8 cellular contexts compared by ENCODE assay signal in genomic region chr11:85947431-85948272, GRCh38.
DNase-seq lines count a peak whose midpoint lies in the region; ATAC-seq and TF ChIP-seq lines count a peak whose summit lies in the region.

No MANE protein-coding gene starts in this region.

- H3K79me2 ChIP-seq in PC-3 (ENCODE audit: low read length) (no peaks in the 10 kb centered on the region), osteoblast (ENCODE audit: insufficient read depth, low read length) (no peaks in the 10 kb centered on the region)

- H3K4me3 ChIP-seq in PC-3 (ENCODE audit: low read length) (no peak overlapping the region), epithelial cell of proximal tubule (ENCODE audit: low read depth, low read length) (no peak overlapping the region), osteoblast (ENCODE audit: insufficient read depth, low read length) (no peak overlapping the region)

- intact Hi-C loops in PC-3 (cut with micrococcal nuclease), result loop anchor here (10.0 kb wide), 1 partner anchor 247 kb away; no protein-coding TSS in a partner anchor

- H3K9ac ChIP-seq in PC-3 (ENCODE audit: low read length), result no peak overlapping the region

- H3K4me2 ChIP-seq in PC-3 (ENCODE audit: low read length) (peak overlapping the region; percentile 5; the same call in 1 of the 2 replicates), osteoblast (ENCODE audit: insufficient read depth, low read length) (peak overlapping the region; percentile 58)

- POLR2A ChIA-PET in PC-3 (lab: Charles Lee; ENCODE audit: unreplicated experiment), result no interaction called here

- no peak for TF ChIP-seq CTCF in PC-3 (conservative IDR thresholded peaks at IDR 0.05; ENCODE audit: low read depth, low read length)
- TF ChIP-seq CTCF in epithelial cell of proximal tubule (conservative IDR thresholded peaks at IDR 0.05; ENCODE audit: low read depth, low read length), result no peak
- no peak for TF ChIP-seq CTCF in osteoblast (IDR thresholded peaks at IDR 0.05; ENCODE audit: extremely low read depth, low read depth, low read length)

- ATAC-seq in GM19463 (IDR thresholded peaks at IDR 0.05; ENCODE audit: unreplicated experiment) (peak; percentile 73), PC-3 (peak; percentile 29; the same call in 1 of the 2 replicates), GM19455 (IDR thresholded peaks at IDR 0.05; ENCODE audit: unreplicated experiment) (no peak)

- CTCF ChIA-PET in PC-3 (lab: Charles Lee), result no interaction called here

- no peak overlapping the region for H3K27ac ChIP-seq in PC-3 (ENCODE audit: low read length)
- peak overlapping the region; percentile 67 for H3K27ac ChIP-seq in osteoblast (ENCODE audit: low read depth, low read length)

- H3K4me1 ChIP-seq in PC-3 (ENCODE audit: insufficient read depth, low read length), result peaks cover 9% of the 10 kb centered on the region; the same call in 1 of the 2 replicates
- H3K4me1 ChIP-seq in osteoblast (ENCODE audit: insufficient read depth, low read length), result peaks cover 29% of the 10 kb centered on the region

- H3K9me2 ChIP-seq in PC-3 (replicated peaks; ENCODE audit: low read length), result no peaks in the 10 kb centered on the region

- H2AFZ ChIP-seq in PC-3 (ENCODE audit: low read length) (no peak overlapping the region), osteoblast (ENCODE audit: low read length) (no peak overlapping the region)

- BruUV-seq in PC-3 (replicated peaks; lab: Mats Ljungman, UMichigan), result no TSS peak

- no peaks in the 10 kb centered on the region for H3K27me3 ChIP-seq in PC-3 (ENCODE audit: low read length)
- H3K27me3 ChIP-seq in osteoblast (ENCODE audit: insufficient read depth, low read length), result no peaks in the 10 kb centered on the region

- in situ Hi-C loops in ACHN (cut with HindIII; ENCODE audit: low pct_ligation_motif_present, low pct_unique_long_range_greater_than_20kb, low sequenced_read_pairs), result no loop called here

- H4K20me1 ChIP-seq in PC-3 (ENCODE audit: low read length), result no peaks in the 10 kb centered on the region
- no peaks in the 10 kb centered on the region for H4K20me1 ChIP-seq in osteoblast (ENCODE audit: insufficient read depth, low read length)

- H3K9me3 ChIP-seq in PC-3 (ENCODE audit: low read length) (no peaks in the 10 kb centered on the region), osteoblast (ENCODE audit: low read depth, low read length) (no peaks in the 10 kb centered on the region)

- no peaks in the 10 kb centered on the region for H3K36me3 ChIP-seq in PC-3 (ENCODE audit: low read depth, low read length)
- no peaks in the 10 kb centered on the region for H3K36me3 ChIP-seq in osteoblast (ENCODE audit: insufficient read depth, low read length)

- peak; percentile 54 for DNase-seq in ACHN
- DNase-seq in PC-3, result peak; percentile 65
- DNase-seq in epithelial cell of proximal tubule (ENCODE audit: low read depth), result peak; percentile 67
- peak; percentile 84 for DNase-seq in osteoblast (ENCODE audit: insufficient read length, low spot score, missing footprints)
- DNase-seq in NCI-H524 treated with DMSO at 0.1 percent for 48 hours (lab: John Stamatoyannopoulos, UW), result no peak
- DNase-seq in NCI-H1436 treated with DMSO at 0.1 percent for 48 hours (lab: John Stamatoyannopoulos, UW), result no peak

- H3F3A ChIP-seq in PC-3 (ENCODE audit: low read length, unreplicated experiment), result no peaks in the 10 kb centered on the region

Comparison
In these comparisons a context has a peak if more than half of its experiments do, and no peak if none do; other contexts are left out.
1. DNase-seq: peak in ACHN (single experiment), PC-3 (single experiment), epithelial cell of proximal tubule (single experiment) and osteoblast (single experiment); none in NCI-H524 treated with DMSO at 0.1 percent for 48 hours (single experiment) and NCI-H1436 treated with DMSO at 0.1 percent for 48 hours (single experiment).